ENCODE assay signal across 8 cellular contexts in the genomic region with DNA sequence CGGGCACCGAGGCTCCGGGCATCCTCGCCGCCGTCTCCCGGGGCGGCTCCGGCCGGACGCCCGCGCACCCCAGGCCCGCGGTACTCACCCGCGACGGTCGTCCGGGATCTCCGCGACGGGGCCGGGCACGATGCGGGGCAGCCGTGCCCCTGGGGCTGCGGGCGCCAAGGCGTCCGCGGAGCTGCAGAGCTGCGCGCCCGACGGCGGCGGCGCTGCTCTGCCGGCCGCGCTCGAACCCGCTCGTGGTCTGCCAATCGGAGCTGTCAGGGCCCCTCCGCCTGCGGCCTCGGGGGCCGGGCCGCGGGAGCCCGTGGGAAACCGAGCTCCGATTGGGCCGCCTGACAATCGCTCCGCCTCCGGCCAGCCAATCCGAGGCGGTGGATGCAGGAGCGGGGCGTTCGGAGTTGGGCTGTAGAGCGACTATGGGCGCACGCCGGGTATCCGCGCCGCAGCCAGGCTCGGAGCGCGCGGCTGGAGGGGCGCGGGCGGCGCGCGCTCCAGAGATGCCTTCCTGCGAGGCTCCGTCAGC.
DNase-seq lines count a peak whose midpoint lies in the region; ATAC-seq and TF ChIP-seq lines count a peak whose summit lies in the region.

No MANE protein-coding gene starts in this region.

- H2BK5ac ChIP-seq in mesendoderm (ENCODE audit: low read length) = no peak overlapping the region

- H3K4ac ChIP-seq in mesendoderm (ENCODE audit: low read depth, low read length) = peak overlapping the region; percentile 45

- H3K27ac ChIP-seq in AG04450 (ENCODE audit: low read depth, low read length) (no peak overlapping the region), mesendoderm (ENCODE audit: low read depth, low read length) (peak overlapping the region; percentile 91)

- H2BK120ac ChIP-seq in mesendoderm (ENCODE audit: low read depth, low read length) = no peak overlapping the region

- CTCF ChIA-PET in AG04450 (lab: Charles Lee) = interaction anchor here (0.6 to 1.2 kb wide), 4 partner anchors 22 to 397 kb away, joined by 3 to 6 read pairs (median 3); no protein-coding TSS in a partner anchor

- no peak overlapping the region for H2AK5ac ChIP-seq in mesendoderm (ENCODE audit: low read length)

- H2BK15ac ChIP-seq in mesendoderm (replicated peaks; ENCODE audit: low read depth) = no peak overlapping the region

- H3K18ac ChIP-seq in mesendoderm (ENCODE audit: low read length) = peak overlapping the region; percentile 35

- H3K9ac ChIP-seq in mesendoderm (ENCODE audit: low read length) = peak overlapping the region; percentile 88

- peaks cover 31% of the 10 kb centered on the region for H3K27me3 ChIP-seq in AG04450 (ENCODE audit: control insufficient read depth, insufficient read depth, low read length)
- H3K27me3 ChIP-seq in mesendoderm (ENCODE audit: insufficient read depth, low read length, poor library complexity) = no peaks in the 10 kb centered on the region

- H3K9me3 ChIP-seq in AG04450 (ENCODE audit: control insufficient read depth, insufficient read depth, low read length) = peaks cover 4% of the 10 kb centered on the region; the same call in 1 of the 2 replicates

- peaks cover 10% of the 10 kb centered on the region for H3K79me2 ChIP-seq in mesendoderm (ENCODE audit: control insufficient read depth, insufficient read depth, low read length)

- H3K56ac ChIP-seq in mesendoderm (ENCODE audit: low read length) = peak overlapping the region; percentile 94

- no peak overlapping the region for H4K5ac ChIP-seq in mesendoderm (ENCODE audit: low read length)

- no peak overlapping the region for H4K8ac ChIP-seq in mesendoderm (ENCODE audit: low read depth, low read length)

- H3K36me3 ChIP-seq in mesendoderm (ENCODE audit: control insufficient read depth, insufficient read depth, low read length) = no peaks in the 10 kb centered on the region

- H3K4me2 ChIP-seq in mesendoderm (ENCODE audit: low read length) = peak overlapping the region; percentile 85

- peaks cover 15% of the 10 kb centered on the region for H3K4me1 ChIP-seq in mesendoderm (ENCODE audit: control insufficient read depth, low read depth, low read length)

- peak; percentile 30 for DNase-seq in AG04450 (ENCODE audit: low read depth, low spot score)
- peak; percentile 96 for DNase-seq in NCI-H446 treated with DMSO at 0.1 percent for 48 hours (lab: John Stamatoyannopoulos, UW)
- DNase-seq in activated CD8-positive, alpha-beta memory T cell treated with anti-CD3 and anti-CD28 coated beads for 24 hours = peak; percentile 95
- DNase-seq in effector CD8-positive, alpha-beta T cell (lab: John Stamatoyannopoulos, UW) = peak; percentile 88
- peak; percentile 99 for DNase-seq in mesendoderm
- DNase-seq in stimulated activated CD8-positive, alpha-beta memory T cell treated with anti-CD3 and anti-CD28 coated beads, Interleukin-12 subunit alpha, Interleukin-12 subunit beta, amount 100 ng/mL, for 4 hours (ENCODE audit: low read depth) = peak; percentile 87

- ATAC-seq in GM18907 (IDR thresholded peaks at IDR 0.05; ENCODE audit: unreplicated experiment) = peak; percentile 92
- ATAC-seq in HG03175 (IDR thresholded peaks at IDR 0.05; ENCODE audit: unreplicated experiment) = peak; percentile 92

- no peak for TF ChIP-seq CTCF in AG04450 (IDR thresholded peaks at IDR 0.05; ENCODE audit: low read depth, low read length)

- POLR2A ChIA-PET in AG04450 (lab: Yijun Ruan, JAX) = no interaction called here

- WGBS in mesendoderm (ENCODE audit: extremely low coverage, insufficient coverage, low lambda C conversion rate) = no CpG with 5 or more reads among the region's 83 CpGs

- H3K23ac ChIP-seq in mesendoderm (ENCODE audit: low read length) = no peak overlapping the region

- peaks cover 4% of the 10 kb centered on the region for H3K79me1 ChIP-seq in mesendoderm (ENCODE audit: low read length)

- peak overlapping the region; percentile 36; the same call in 1 of the 2 replicates for H3K4me3 ChIP-seq in AG04450 (ENCODE audit: low read depth, low read length)
- H3K4me3 ChIP-seq in mesendoderm (ENCODE audit: low read length) = peak overlapping the region; percentile 83

Comparison
In these comparisons a context has a peak if more than half of its experiments do, and no peak if none do; other contexts are left out.
1. DNase-seq: peak in every context shown above with its lines; median percentile 99 in mesendoderm; 96 in NCI-H446 treated with DMSO at 0.1 percent for 48 hours; 95 in activated CD8-positive, alpha-beta memory T cell treated with anti-CD3 and anti-CD28 coated beads for 24 hours; 88 in effector CD8-positive, alpha-beta T cell; 87 in stimulated activated CD8-positive, alpha-beta memory T cell treated with anti-CD3 and anti-CD28 coated beads, Interleukin-12 subunit alpha, Interleukin-12 subunit beta, amount 100 ng/mL, for 4 hours; 30 in AG04450.